ENCODE assay signal across 15 cellular contexts in genomic region chr3:33355611-33356010, GRCh38.
A peak's percentile ranks its signal among the peaks of the same experiment; 100 is the strongest.
DNase-seq lines count a peak whose midpoint lies in the region; ATAC-seq, FAIRE-seq and TF ChIP-seq lines count a peak whose summit lies in the region.
"Had no signal": no experiment of that assay in that cellular context is flagged by ENCODE, and none has a peak within 500 bp of the region (broad histone marks: within the 10 kb centered on the region; RNA-seq: fewer than 3 reads in every experiment).

No MANE protein-coding gene starts in this region.

- no peak for DNase-seq in Right ventricle myocardium superior
- no peak for DNase-seq in cardiac septum (ENCODE audit: low spot score)
- peak; percentile 69 for DNase-seq in choroid plexus epithelial cell (ENCODE audit: low read depth)
- no peak for DNase-seq in islet precursor cell
- no peak for DNase-seq in COLO668 (lab: John Stamatoyannopoulos, UW; ENCODE audit: unreplicated experiment)
- DNase-seq in NCI-H446 treated with DMSO at 0.1 percent for 48 hours (lab: John Stamatoyannopoulos, UW) = no peak
- no peak for DNase-seq in GM13977 (ENCODE audit: low spot score)
- DNase-seq: ACHN; DMS79 treated with DMSO at 0.1 percent for 48 hours; kidney; NCI-H1930; occipital lobe; stimulated activated CD4-positive, alpha-beta T cell treated with anti-CD3 and anti-CD28 coated beads, Interleukin-4, amount 100 ng/mL, for 4 hours had no signal

- TF ChIP-seq CTCF in choroid plexus epithelial cell (conservative IDR thresholded peaks at IDR 0.05; ENCODE audit: low read depth, low read length) (no peak), GM13977 (IDR thresholded peaks at IDR 0.05; ENCODE audit: extremely low read depth, insufficient read depth, missing control alignments) (no peak)

- intact Hi-C loops in Right ventricle myocardium superior (cut with DNase I) (no loop called here), cardiac septum (cut with DNase I) (no loop called here)

- in situ Hi-C loops in GM13977 (cut with MboI; ENCODE audit: low pct_unique_long_range_greater_than_20kb, low sequenced_read_pairs, unreplicated experiment) = loop anchor here (10.0 to 25.0 kb wide), 2 partner anchors 221 to 418 kb away; no protein-coding TSS in a partner anchor

- no peak overlapping the region for H3K4me3 ChIP-seq in choroid plexus epithelial cell (ENCODE audit: low read depth, low read length)

- peak; percentile 77 for ATAC-seq in Right ventricle myocardium superior (ENCODE audit: poor library complexity)
- ATAC-seq: Panc1 had no signal

- FAIRE-seq in islet of Langerhans (lab: Jason Lieb, UNC) = peak; percentile 89
- FAIRE-seq: kidney had no signal
